ENCODE assay signal across 17 cellular contexts in the genomic region with DNA sequence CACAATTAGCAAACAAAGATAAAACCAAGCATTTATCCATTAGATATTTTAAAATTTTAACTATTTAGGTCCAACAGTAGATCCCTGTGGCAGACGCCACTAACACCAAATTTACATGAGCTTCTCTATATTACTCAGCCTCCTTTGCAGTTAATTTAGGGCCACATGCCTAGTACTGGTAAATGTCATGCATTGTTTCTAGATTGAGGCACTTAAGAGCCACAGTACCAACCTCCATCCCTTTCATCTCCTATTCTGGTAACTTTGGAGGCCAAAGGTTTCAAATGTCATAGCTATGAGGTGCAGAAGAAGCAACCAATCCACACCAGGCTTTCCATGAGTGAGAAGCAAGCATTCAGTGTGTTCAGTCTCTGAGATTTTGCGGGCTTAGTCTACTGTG.
DNase-seq lines count a peak whose midpoint lies in the region; ATAC-seq and TF ChIP-seq lines count a peak whose summit lies in the region.
"Had no signal": no experiment of that assay in that cellular context is flagged by ENCODE, and none has a peak within 500 bp of the region (broad histone marks: within the 10 kb centered on the region; RNA-seq: fewer than 3 reads in every experiment).

No MANE protein-coding gene starts in this region.

- intact Hi-C loops in IMR-90 (cut with micrococcal nuclease): loop anchor here (5.0 to 10.0 kb wide), 5 partner anchors 143 to 1803 kb away; no protein-coding TSS in a partner anchor

- H3K4me1 ChIP-seq in BLaER1 (peaks cover 53% of the 10 kb centered on the region), IMR-90 (ENCODE audit: control insufficient read depth, insufficient read depth, low read length) (no peaks in the 10 kb centered on the region; the same call in 1 of the 2 replicates)
- H3K4me1 ChIP-seq: heart right ventricle, pancreas, SJSA1 had no signal

- H2AK5ac ChIP-seq in IMR-90 (ENCODE audit: low read depth, low read length): no peak overlapping the region

- H3K9ac ChIP-seq in BLaER1 (no peak overlapping the region), IMR-90 (ENCODE audit: low read depth, low read length) (no peak overlapping the region)

- no peak overlapping the region for H2BK20ac ChIP-seq in IMR-90 (ENCODE audit: low read depth, low read length)

- no peaks in the 10 kb centered on the region for H3K79me1 ChIP-seq in IMR-90 (ENCODE audit: low read depth in 1 of 2, low read length in 2 of 2)

- H2AFZ ChIP-seq in IMR-90 (replicated peaks; ENCODE audit: low read length, poor library complexity): no peak overlapping the region

- H3K27ac ChIP-seq in BLaER1 (peak overlapping the region; percentile 56; the same call in 1 of the 2 replicates), IMR-90 (ENCODE audit: insufficient read depth, low read length) (no peak overlapping the region)
- H3K27ac ChIP-seq: heart right ventricle, pancreas, SJSA1 had no signal

- H3K4me3 ChIP-seq in BLaER1 (no peak overlapping the region), IMR-90 (ENCODE audit: insufficient read depth, low read depth, low read length) (no peak overlapping the region)
- H3K4me3 ChIP-seq: heart right ventricle, pancreas, SJSA1 had no signal

- no peak for TF ChIP-seq CTCF in IMR-90 (conservative IDR thresholded peaks at IDR 0.05; ENCODE audit: low read depth, low read length)

- DNase-seq in IMR-90: no peak
- DNase-seq in T-helper 9 cell: no peak
- DNase-seq in NCI-H1694 treated with DMSO at 0.1 percent for 48 hours (lab: John Stamatoyannopoulos, UW): no peak
- no peak for DNase-seq in NCI-H2227 treated with DMSO at 0.1 percent for 48 hours (lab: John Stamatoyannopoulos, UW)
- DNase-seq: activated gamma-delta T cell treated with Interleukin-2 at 50 U/mL for 16 hours, dermis blood vessel endothelial cell, DMS 273 treated with DMSO at 0.1 percent for 48 hours, GOT3, heart right ventricle, kidney, pancreas had no signal

- no peaks in the 10 kb centered on the region for H3K27me3 ChIP-seq in BLaER1
- no peaks in the 10 kb centered on the region for H3K27me3 ChIP-seq in IMR-90 (ENCODE audit: control insufficient read depth, insufficient read depth, low read length)
- H3K27me3 ChIP-seq: heart right ventricle, SJSA1 had no signal

- H3K18ac ChIP-seq in IMR-90 (ENCODE audit: low read depth, low read length): no peak overlapping the region

- no peak for TF ChIP-seq POLR2A in IMR-90 (IDR thresholded peaks at IDR 0.05; ENCODE audit: low read depth, low read length)

- H3K4ac ChIP-seq in IMR-90 (ENCODE audit: low read depth, low read length): no peak overlapping the region

- CTCF ChIA-PET in IMR-90 (lab: Yijun Ruan, JAX): interaction anchor here (1.0 kb wide), 1 partner anchor 59 kb away, joined by 3 read pairs; no protein-coding TSS in a partner anchor

- 0 out of 2 replicates have a peak overlapping the region, but pooled peaks have one; percentile 34 for H3K14ac ChIP-seq in IMR-90 (replicated peaks; ENCODE audit: low read depth, low read length)

- dilution Hi-C loops in IMR-90 (cut with HindIII; ENCODE audit: low sequenced_read_pairs, unreplicated experiment): no loop called here

- BruUV-seq in IMR-90 (replicated peaks; lab: Mats Ljungman, UMichigan): no TSS peak

- H4K91ac ChIP-seq in IMR-90 (ENCODE audit: insufficient read depth, low read depth, low read length): no peak overlapping the region; the same call in 1 of the 2 replicates

- H2BK15ac ChIP-seq in IMR-90 (ENCODE audit: low read depth, low read length): no peak overlapping the region

- no peak overlapping the region for H2BK5ac ChIP-seq in IMR-90 (ENCODE audit: low read depth, low read length, poor library complexity, severe bottlenecking)

- H3K23ac ChIP-seq in IMR-90 (ENCODE audit: low read depth, low read length): no peak overlapping the region

- in situ Hi-C loops in IMR-90 (cut with MboI; ENCODE audit: low sequenced_read_pairs): loop anchor here (10.0 kb wide), 2 partner anchors 241 to 1801 kb away; no protein-coding TSS in a partner anchor

- POLR2A ChIA-PET in IMR-90 (lab: Charles Lee; ENCODE audit: unreplicated experiment): no interaction called here

- peaks cover 15% of the 10 kb centered on the region for H3K9me3 ChIP-seq in BLaER1
- 0 out of 2 replicates have a peak, but pooled peaks cover 3% of the 10 kb centered on the region for H3K9me3 ChIP-seq in IMR-90 (ENCODE audit: control insufficient read depth, insufficient read depth, low read length)
- H3K9me3 ChIP-seq: pancreas, SJSA1 had no signal

- no peak overlapping the region for H4K8ac ChIP-seq in IMR-90 (ENCODE audit: low read depth in 2 of 2, low read length in 2 of 2)

- TF ChIP-seq RAD21 in IMR-90 (IDR thresholded peaks at IDR 0.05; ENCODE audit: low read length): no peak

- no peak overlapping the region for H3K56ac ChIP-seq in IMR-90 (ENCODE audit: extremely low read depth, insufficient read depth, low read length)

- H2BK120ac ChIP-seq in IMR-90 (ENCODE audit: low read depth, low read length): no peak overlapping the region

- H4K20me1 ChIP-seq in BLaER1: no peaks in the 10 kb centered on the region
- H4K20me1 ChIP-seq in IMR-90 (ENCODE audit: insufficient read depth, low read length): no peaks in the 10 kb centered on the region

- H3K36me3 ChIP-seq in BLaER1 (no peaks in the 10 kb centered on the region), IMR-90 (ENCODE audit: control insufficient read depth, insufficient read depth, low read length) (no peaks in the 10 kb centered on the region)
- H3K36me3 ChIP-seq: heart right ventricle, pancreas, SJSA1 had no signal

- H4K5ac ChIP-seq in IMR-90 (ENCODE audit: low read depth, low read length): no peak overlapping the region

- no peak overlapping the region for H2AK9ac ChIP-seq in IMR-90 (replicated peaks; ENCODE audit: low read depth, low read length, poor library complexity)

- peak overlapping the region; percentile 55; the same call in 1 of the 2 replicates for H3K4me2 ChIP-seq in BLaER1
- no peak overlapping the region for H3K4me2 ChIP-seq in IMR-90 (ENCODE audit: low read depth, low read length)

- ATAC-seq in GM18907 (IDR thresholded peaks at IDR 0.05; ENCODE audit: unreplicated experiment) (peak; percentile 81), HG02678 (IDR thresholded peaks at IDR 0.05; ENCODE audit: unreplicated experiment) (peak; percentile 73), IMR-90 (ENCODE audit: low read depth) (no peak), GM19023 (IDR thresholded peaks at IDR 0.05; ENCODE audit: unreplicated experiment) (no peak)
- ATAC-seq: esophagus mucosa, heart right ventricle, pancreas had no signal

- no peaks in the 10 kb centered on the region for H3K9me1 ChIP-seq in IMR-90 (ENCODE audit: insufficient read depth, low read length)

- WGBS in IMR-90 (ENCODE audit: extremely low coverage in 2 of 2, insufficient read length in 1 of 2), 2 experiments: no CpG with 5 or more reads among the region's 2 CpGs

TF ChIP-seq in IMR-90, 13 proteins besides CTCF, POLR2A, EP300 and RAD21:
- TF ChIP-seq RCOR1 (IDR thresholded peaks at IDR 0.05; ENCODE audit: insufficient replicate concordance, low read length) (no peak), FOS (IDR thresholded peaks at IDR 0.05; ENCODE audit: low read depth, low read length) (no peak), MXI1 (IDR thresholded peaks at IDR 0.05; ENCODE audit: borderline replicate concordance, low read depth, low read length) (no peak), SMC3 (IDR thresholded peaks at IDR 0.05; ENCODE audit: low read depth, low read length) (no peak), MAFK (IDR thresholded peaks at IDR 0.05; ENCODE audit: low read depth, low read length) (no peak), NFE2L2 (IDR thresholded peaks at IDR 0.05; ENCODE audit: low read depth, low read length) (no peak), USF2 (IDR thresholded peaks at IDR 0.05; ENCODE audit: low read depth, low read length) (no peak), CEBPB (IDR thresholded peaks at IDR 0.05; ENCODE audit: low read depth, low read length) (no peak), CHD1 (IDR thresholded peaks at IDR 0.05; ENCODE audit: low read depth, low read length) (no peak), RFX5 (IDR thresholded peaks at IDR 0.05; ENCODE audit: low read depth, low read length) (no peak), MAZ (IDR thresholded peaks at IDR 0.05; ENCODE audit: borderline replicate concordance, low read depth, low read length) (no peak)

Comparison
In these comparisons a context has a peak if more than half of its experiments do, and no peak if none do; other contexts are left out.
1. ATAC-seq: peak in GM18907 (single experiment) and HG02678 (single experiment); none in IMR-90 (single experiment) and GM19023 (single experiment).